Comparison of ENCODE assay signal across 28 cellular contexts in genomic region chr16:85826686-85827247, GRCh38. TPM values are rescaled to one million over a fixed set of nuclear protein-coding genes. Genes with fewer than 3 reads are reported as not detected.
DNase-seq lines count a peak whose midpoint lies in the region; FAIRE-seq and TF ChIP-seq lines count a peak whose summit lies in the region.
"Had no signal": no experiment of that assay in that cellular context is flagged by ENCODE, and none has a peak within 500 bp of the region (broad histone marks: within the 10 kb centered on the region; RNA-seq: fewer than 3 reads in every experiment).

No MANE protein-coding gene starts in this region.

- H3K4me3 ChIP-seq in BLaER1 (no peak overlapping the region), neuronal stem cell (ENCODE audit: low read length in 2 of 2) (peak overlapping the region in 1 of 2 donors; percentile 4)
- H3K4me3 ChIP-seq: K562, PC-9, SJSA1 had no signal

- no peak overlapping the region for H3K4me3 Mint-ChIP-seq in chondrocyte (ENCODE audit: unreplicated experiment)
- H3K4me3 Mint-ChIP-seq: CD8-positive, alpha-beta T cell; H9; HFFc6 had no signal

- DNase-seq in HTR-8/SVneo (ENCODE audit: insufficient read length, low spot score): no peak
- DNase-seq in chondrocyte (ENCODE audit: low spot score): peak; percentile 28
- DNase-seq in neuronal stem cell (ENCODE audit: low spot score): no peak
- DNase-seq in NCI-H2227 (lab: John Stamatoyannopoulos, UW; ENCODE audit: unreplicated experiment): no peak
- no peak for DNase-seq in HT-29 (ENCODE audit: low spot score)
- DNase-seq in HuH-7 (ENCODE audit: low spot score): no peak
- DNase-seq in NCI-H1930 (lab: John Stamatoyannopoulos, UW): no peak
- DNase-seq: CD8-positive, alpha-beta T cell; DMS 273 treated with DMSO at 0.1 percent for 48 hours; DMS79; EL; GDM1; H9; HFFc6; Kasumi-1; NCI-H1092 treated with DMSO at 0.1 percent for 48 hours; NCI-H1436 treated with DMSO at 0.1 percent for 48 hours; NCI-H2029; NCI-H446 treated with DMSO at 0.1 percent for 48 hours; NCI-H526; NK-92 treated with Interleukin-12 subunit alpha and Interleukin-12 subunit beta, amount 100 ng/mL, for 24 hours; PC-9; Right ventricle myocardium superior; RPMI8226 had no signal

- H3K4me1 ChIP-seq in BLaER1 (peaks cover 83% of the 10 kb centered on the region), neuronal stem cell (ENCODE audit: control insufficient read depth in 2 of 2, insufficient read depth in 1 of 2, low read depth in 1 of 2, low read length in 2 of 2) (peaks cover 0 to 3% of the 10 kb centered on the region in 2 donors)

- peaks cover 2% of the 10 kb centered on the region for H3K79me1 ChIP-seq in neuronal stem cell (ENCODE audit: low read depth, low read length)

- no peak overlapping the region for H3K27ac Mint-ChIP-seq in chondrocyte (ENCODE audit: unreplicated experiment)
- H3K27ac Mint-ChIP-seq: CD8-positive, alpha-beta T cell; HFFc6 had no signal

- no peaks in the 10 kb centered on the region for H3K9me3 Mint-ChIP-seq in chondrocyte (ENCODE audit: low read depth)
- H3K9me3 Mint-ChIP-seq: CD8-positive, alpha-beta T cell; HFFc6 had no signal

- no peak overlapping the region for H3K4ac ChIP-seq in neuronal stem cell (ENCODE audit: low read length)

- H2BK15ac ChIP-seq in neuronal stem cell (ENCODE audit: low read length): no peak overlapping the region

- H3K27ac ChIP-seq in BLaER1: no peak overlapping the region
- H3K27ac ChIP-seq in neuronal stem cell (replicated peaks; ENCODE audit: low read length): no peak overlapping the region
- H3K27ac ChIP-seq: C4-2B, PC-9, SJSA1 had no signal

- no peaks in the 10 kb centered on the region for H3K4me1 Mint-ChIP-seq in chondrocyte (ENCODE audit: low read depth)

- H2BK5ac ChIP-seq in neuronal stem cell (ENCODE audit: low read length): no peak overlapping the region

- H2AFZ ChIP-seq in neuronal stem cell (ENCODE audit: low read length): no peak overlapping the region
- H2AFZ ChIP-seq: PC-9 had no signal

- H2BK12ac ChIP-seq in neuronal stem cell (ENCODE audit: low read length): peak overlapping the region; percentile 35

- peak overlapping the region; percentile 68 for H3K18ac ChIP-seq in neuronal stem cell (ENCODE audit: low read length)

- peaks cover 29% of the 10 kb centered on the region for H3K27me3 Mint-ChIP-seq in chondrocyte (ENCODE audit: low read depth)

- H3K36me3 Mint-ChIP-seq in chondrocyte (ENCODE audit: low read depth): peaks cover 2% of the 10 kb centered on the region
- H3K36me3 Mint-ChIP-seq: CD8-positive, alpha-beta T cell had no signal

- H3K9ac ChIP-seq in BLaER1: no peak overlapping the region
- H3K9ac ChIP-seq in neuronal stem cell (ENCODE audit: low read depth, low read length, poor library complexity): peak overlapping the region; percentile 79

- H3K9me3 ChIP-seq in BLaER1 (no peaks in the 10 kb centered on the region), neuronal stem cell (replicated peaks in 1 of 2; ENCODE audit: control insufficient read depth in 2 of 2, insufficient read depth in 1 of 2, low read depth in 1 of 2, low read length in 2 of 2) (peaks cover 0 to 5% of the 10 kb centered on the region in 2 donors)
- H3K9me3 ChIP-seq: SJSA1 had no signal

- no peak overlapping the region for H2AK5ac ChIP-seq in neuronal stem cell (ENCODE audit: low read depth, low read length)

- peak overlapping the region; percentile 59 for H3K14ac ChIP-seq in neuronal stem cell (ENCODE audit: low read length)

- no peak overlapping the region for H2BK120ac ChIP-seq in neuronal stem cell (ENCODE audit: low read depth, low read length)

- peak overlapping the region; percentile 98 for H3K23ac ChIP-seq in neuronal stem cell (ENCODE audit: low read depth, low read length, poor library complexity)

- no peaks in the 10 kb centered on the region for H3K27me3 ChIP-seq in BLaER1
- H3K27me3 ChIP-seq in neuronal stem cell (ENCODE audit: control insufficient read depth in 3 of 3, insufficient read depth in 3 of 3, low read depth in 1 of 3, low read length in 3 of 3): peaks cover 0 to 6% (median 2%) of the 10 kb centered on the region in 3 experiments

- H4K8ac ChIP-seq in neuronal stem cell (ENCODE audit: low read depth, low read length): no peak overlapping the region

- no peaks in the 10 kb centered on the region for H4K20me1 ChIP-seq in BLaER1

- H3K4me2 ChIP-seq in BLaER1 (peak overlapping the region; percentile 50), neuronal stem cell (ENCODE audit: insufficient read depth, low read length, poor library complexity, severe bottlenecking) (no peak overlapping the region)
- H3K4me2 ChIP-seq: PC-9 had no signal

- no peak for TF ChIP-seq CTCF in chondrocyte (IDR thresholded peaks at IDR 0.05)

- peak overlapping the region; percentile 90 for H4K91ac ChIP-seq in neuronal stem cell (ENCODE audit: low read depth, low read length, poor library complexity)

- no CpG with 5 or more reads among the region's 16 CpGs for WGBS in neuronal stem cell (ENCODE audit: extremely low coverage in 2 of 2, insufficient read length in 2 of 2, insufficient replicate concordance in 1 of 2), 2 donors

- H3K36me3 ChIP-seq in BLaER1: no peaks in the 10 kb centered on the region
- H3K36me3 ChIP-seq in neuronal stem cell (replicated peaks in 1 of 2; ENCODE audit: control insufficient read depth in 2 of 2, insufficient read depth in 2 of 2, low read length in 2 of 2): no peaks in the 10 kb centered on the region
- H3K36me3 ChIP-seq: SJSA1 had no signal

- FAIRE-seq in HTR-8/SVneo (lab: Jason Lieb, UNC): peak; percentile 96
- FAIRE-seq: K562 had no signal

RNA-seq across cellular contexts. Expression of gene COX4I1, which starts 27.3 kb away (rescaled TPM):
- 341 to 345 TPM (median 344 TPM) in 3 replicates for total RNA-seq in chondrocyte
- 874 TPM for polyA plus RNA-seq in neuronal stem cell (2013, experiment 1 of 2)
- 829 TPM for polyA plus RNA-seq in neuronal stem cell (2013, experiment 2 of 2)
- total RNA-seq in HT-29 (2014; rRNA removed; shearing (Covaris generic)): 443 and 485 TPM in 2 replicates

RNA-seq across cellular contexts. Expression of gene EMC8, which starts 27.4 kb away (rescaled TPM):
- total RNA-seq in chondrocyte: 26.3 to 30.1 TPM (median 27.4 TPM) in 3 replicates
- 25.0 TPM for polyA plus RNA-seq in neuronal stem cell (2013, experiment 1 of 2)
- polyA plus RNA-seq in neuronal stem cell (2013, experiment 2 of 2): 25.5 TPM
- total RNA-seq in HT-29 (2014; rRNA removed; shearing (Covaris generic)): 98.2 and 107 TPM in 2 replicates
